Comparison of ENCODE assay signal across 8 cellular contexts in the genomic region with DNA sequence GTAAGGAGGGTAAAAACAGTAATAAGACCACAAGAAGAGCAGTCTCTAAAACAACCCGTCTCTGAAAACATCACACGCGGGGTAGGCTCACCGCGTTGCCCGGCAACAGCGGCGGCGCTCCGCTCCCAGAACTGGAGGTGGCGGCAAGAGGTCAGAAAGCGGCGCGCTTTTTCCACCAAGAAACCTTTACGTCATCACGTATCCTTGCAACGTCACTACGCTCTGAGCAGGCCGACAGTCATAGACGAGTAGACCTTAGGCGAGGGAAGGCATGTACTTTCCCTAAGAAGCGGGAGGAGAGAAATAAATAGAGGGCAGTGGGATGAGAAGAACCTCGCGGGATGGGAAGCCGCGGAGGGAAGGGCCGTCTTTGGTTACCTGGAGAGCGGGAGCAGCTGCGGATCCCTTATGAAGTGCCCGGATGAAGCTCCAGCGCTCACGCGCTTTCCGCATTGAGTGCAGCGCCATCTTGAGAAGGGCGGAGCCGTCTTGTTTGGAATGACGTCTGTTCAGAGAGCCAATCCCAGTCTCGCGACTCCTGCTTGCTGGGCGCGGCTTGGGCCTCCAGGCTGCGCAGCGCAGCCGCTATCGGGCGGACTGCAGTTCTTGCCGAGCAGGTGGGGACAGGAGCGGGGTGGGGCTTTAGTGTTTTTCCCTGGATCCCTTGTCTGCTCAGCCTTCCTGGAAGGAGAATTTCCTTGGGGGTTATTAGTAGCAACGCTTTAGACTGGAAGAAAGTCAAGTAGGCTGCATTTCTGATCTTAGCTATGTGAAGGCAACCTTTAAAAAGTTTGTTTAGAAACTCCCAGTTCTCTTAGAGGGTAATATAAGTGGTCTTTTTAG. TPM values are rescaled to one million over a fixed set of nuclear protein-coding genes. Genes with fewer than 3 reads are reported as not detected.
DNase-seq lines count a peak whose midpoint lies in the region; ATAC-seq and TF ChIP-seq lines count a peak whose summit lies in the region.

A gene (minus strand): TSS at position 477 of the 843 bp plus-strand sequence. CDS start 9 bp downstream, at position 468.

- POLR2A ChIA-PET in PC-3 (lab: Charles Lee; ENCODE audit: unreplicated experiment) = interaction anchor here (0.6 kb wide), 2 partner anchors 36 to 167 kb away, joined by 4 to 6 read pairs; no protein-coding TSS in a partner anchor

- CTCF ChIA-PET in PC-3 (lab: Charles Lee) = interaction anchor here (1.2 kb wide), 2 partner anchors 135 to 136 kb away, joined by 8 to 10 read pairs; no protein-coding TSS in a partner anchor

- H3K27me3 ChIP-seq in PC-3 (ENCODE audit: low read length) = no peaks in the 10 kb centered on the region
- H3K27me3 ChIP-seq in esophagus (ENCODE audit: control insufficient read depth in 1 of 2, insufficient read depth in 2 of 2, low read length in 2 of 2) = no peaks in the 10 kb centered on the region
- H3K27me3 ChIP-seq in mucosa of rectum (ENCODE audit: control insufficient read depth in 2 of 2, insufficient read depth in 2 of 2, low read length in 2 of 2) = no peaks in the 10 kb centered on the region

- DNase-seq in DMS53 (lab: John Stamatoyannopoulos, UW) (peak; percentile 93), PC-3 (peak; percentile 97), activated T-cell treated with anti-CD3 and anti-CD28 coated beads for 48 hours (ENCODE audit: low read depth) (peak; percentile 83)
- peak; percentile 97 for DNase-seq in Jurkat, Clone E6-1 (ENCODE audit: low read depth, low spot score)
- peak; percentile 92 for DNase-seq in stimulated activated CD8-positive, alpha-beta memory T cell treated with anti-CD3 and anti-CD28 coated beads, Interleukin-4, amount 100 ng/mL, for 48 hours

- WGBS in esophagus, 2 donors = 0% methylated on average over 50 of the region's 50 CpGs

- H3K9ac ChIP-seq in PC-3 (ENCODE audit: low read length) (peak within 1 kb of the TSS; percentile 96), mucosa of rectum (ENCODE audit: low read depth in 1 of 2, low read length in 2 of 2) (peak within 1 kb of the TSS; percentile 92 to 99)

- peaks cover 51% of the 10 kb centered on the region for H3K79me2 ChIP-seq in PC-3 (ENCODE audit: low read length)

- H3K4me1 ChIP-seq in PC-3 (ENCODE audit: insufficient read depth, low read length) (peaks cover 32% of the 10 kb centered on the region), esophagus (ENCODE audit: control insufficient read depth in 2 of 2, insufficient read depth in 2 of 2, low read length in 1 of 2) (no peaks in the 10 kb centered on the region), mucosa of rectum (ENCODE audit: control insufficient read depth in 2 of 2, insufficient read depth in 2 of 2, low read length in 2 of 2) (peaks cover 8 to 14% of the 10 kb centered on the region in 2 donors)

- peak within 1 kb of the TSS; percentile 81 for H2AFZ ChIP-seq in PC-3 (ENCODE audit: low read length)

- H3K27ac ChIP-seq in PC-3 (ENCODE audit: low read length) = peak within 1 kb of the TSS; percentile 93
- peak within 1 kb of the TSS; percentile 97 to 99 for H3K27ac ChIP-seq in esophagus (ENCODE audit: low read depth in 2 of 2, low read length in 1 of 2)
- H3K27ac ChIP-seq in mucosa of rectum (ENCODE audit: low read depth in 2 of 2, low read length in 2 of 2) = peak within 1 kb of the TSS; percentile 97 to 98

- no peaks in the 10 kb centered on the region for H4K20me1 ChIP-seq in PC-3 (ENCODE audit: low read length)

- H3K9me3 ChIP-seq in PC-3 (ENCODE audit: low read length) (no peaks in the 10 kb centered on the region), esophagus (ENCODE audit: control insufficient read depth in 2 of 2, insufficient read depth in 1 of 2, low read depth in 1 of 2, low read length in 1 of 2) (no peaks in the 10 kb centered on the region), mucosa of rectum (ENCODE audit: control insufficient read depth in 2 of 2, low read length in 2 of 2) (no peaks in the 10 kb centered on the region)

- H3K36me3 ChIP-seq in PC-3 (ENCODE audit: low read depth, low read length) (no peaks in the 10 kb centered on the region), esophagus (ENCODE audit: control insufficient read depth in 2 of 2, insufficient read depth in 2 of 2, low read length in 1 of 2) (no peaks in the 10 kb centered on the region), mucosa of rectum (ENCODE audit: control insufficient read depth in 2 of 2, insufficient read depth in 2 of 2, low read length in 2 of 2) (no peaks in the 10 kb centered on the region)

- intact Hi-C loops in PC-3 (cut with micrococcal nuclease) = loop anchor here (1.0 to 10.0 kb wide), 3 partner anchors 126 to 227 kb away; a partner anchor contains a TSS

- BruUV-seq in PC-3 (replicated peaks; lab: Mats Ljungman, UMichigan) = TSS peak; percentile 74

- TF ChIP-seq CTCF in PC-3 (conservative IDR thresholded peaks at IDR 0.05; ENCODE audit: low read depth, low read length) = no peak

- no peaks in the 10 kb centered on the region for H3K9me2 ChIP-seq in PC-3 (replicated peaks; ENCODE audit: low read length)

- H3K4me3 ChIP-seq in Jurkat, Clone E6-1 (ENCODE audit: low read length) = peak within 1 kb of the TSS; percentile 82
- H3K4me3 ChIP-seq in PC-3 (ENCODE audit: low read length) (peak within 1 kb of the TSS; percentile 74), esophagus (ENCODE audit: low read depth in 1 of 2, low read length in 2 of 2) (peak within 1 kb of the TSS; percentile 62 to 67), mucosa of rectum (ENCODE audit: low read length in 2 of 2) (peak within 1 kb of the TSS; percentile 85 to 94)

- H3K4me2 ChIP-seq in PC-3 (ENCODE audit: low read length) = peak within 1 kb of the TSS; percentile 86

- no peaks in the 10 kb centered on the region for H3F3A ChIP-seq in PC-3 (ENCODE audit: low read length, unreplicated experiment)

- ATAC-seq in GM21717 (IDR thresholded peaks at IDR 0.05; ENCODE audit: unreplicated experiment) (peak; percentile 98), PC-3 (peak; percentile 97)

RNA-seq across cellular contexts. Expression of the gene that starts here (rescaled TPM):
- 17.4 TPM for polyA plus RNA-seq in Jurkat, Clone E6-1 (2012; ENCODE audit: insufficient read depth, insufficient read length)
- total RNA-seq in PC-3 (2014; rRNA removed) = 16.8 and 18.1 TPM in 2 replicates
- 1 to 10 TPM; 3.4 to 5.0 TPM for polyA plus RNA-seq in esophagus

Comparison
In these comparisons a context has a peak if more than half of its experiments do, and no peak if none do; other contexts are left out.
1. Peak in every context shown above with its lines: DNase-seq, ATAC-seq, H3K4me3 ChIP-seq and H3K27ac ChIP-seq.